ENCODE assay signal across 20 cellular contexts in genomic region chr6:26563488-26563887, GRCh38.
"Had no signal": no experiment of that assay in that cellular context is flagged by ENCODE, and none has a peak within 500 bp of the region (broad histone marks: within the 10 kb centered on the region; RNA-seq: fewer than 3 reads in every experiment).

No MANE protein-coding gene starts in this region.

- H3K27ac Mint-ChIP-seq: nephron progenitor cell had no signal

- H3K27ac ChIP-seq: epithelial cell of prostate, esophagus muscularis mucosa, gastrocnemius medialis, heart right ventricle, neutrophil, right atrium auricular region, stomach, thoracic aorta, transverse colon had no signal

- H3K4me3 Mint-ChIP-seq: nephron progenitor cell had no signal

- H3K27me3 ChIP-seq: esophagus muscularis mucosa, gastrocnemius medialis, heart right ventricle, neutrophil, right atrium auricular region, stomach, transverse colon had no signal

- H3K4me1 ChIP-seq: gastrocnemius medialis, right atrium auricular region had no signal

- H3K36me3 ChIP-seq: esophagus muscularis mucosa, gastrocnemius medialis, heart right ventricle, neutrophil, right atrium auricular region, stomach, thoracic aorta, transverse colon had no signal

- H3K4me1 Mint-ChIP-seq: nephron progenitor cell had no signal

- H3K4me3 ChIP-seq: esophagus muscularis mucosa, gastrocnemius medialis, heart right ventricle, right atrium auricular region, stomach, thoracic aorta, transverse colon had no signal

- H3K9me3 ChIP-seq: esophagus muscularis mucosa, gastrocnemius medialis, heart right ventricle, neutrophil, right atrium auricular region, stomach, thoracic aorta, transverse colon had no signal

- DNase-seq: effector memory CD4-positive, alpha-beta T cell; gastrocnemius medialis; heart right ventricle; hypothalamus; kidney glomerular epithelial cell; mesendoderm; naive B cell; nephron progenitor cell; posterior cingulate gyrus; small intestine; stimulated activated CD4-positive, alpha-beta T cell treated with anti-CD3 and anti-CD28 coated beads, Interleukin-12 subunit alpha, Interleukin-12 subunit beta, amount 100 ng/mL, for 4 hours; stimulated activated naive CD4-positive, alpha-beta T cell; stomach; substantia nigra; transverse colon had no signal
